In genomic region chr5:177498013-177498847, GRCh38 we compare ENCODE assay signal across 6 cellular contexts. TPM values are rescaled to one million over a fixed set of nuclear protein-coding genes. Genes with fewer than 3 reads are reported as not detected.
DNase-seq lines count a peak whose midpoint lies in the region; TF ChIP-seq lines count a peak whose summit lies in the region.

No MANE protein-coding gene starts in this region.

- peak overlapping the region; percentile 61 for H3K4me3 ChIP-seq in choroid plexus epithelial cell (ENCODE audit: low read depth, low read length)
- peak overlapping the region; percentile 75 for H3K4me3 ChIP-seq in parathyroid adenoma (ENCODE audit: low read depth, low read length)

- no peaks in the 10 kb centered on the region for H3K9me3 Mint-ChIP-seq in activated CD4-positive, alpha-beta T cell treated with anti-CD3 and anti-CD28 coated beads, Interleukin-2, amount 10 ng/mL, durations not matched to agents 7 days and 5 days

- POLR2A ChIA-PET in activated CD4-positive, alpha-beta T cell treated with anti-CD3 and anti-CD28 coated beads, Interleukin-2, amount 10 ng/mL, durations not matched to agents 7 days and 5 days (lab: Charles Lee): interaction anchor here (1.0 kb wide), 1 partner anchor 11 kb away, joined by 4 read pairs; no protein-coding TSS in a partner anchor

- peak overlapping the region; percentile 76 for H3K4me3 Mint-ChIP-seq in activated CD4-positive, alpha-beta T cell treated with anti-CD3 and anti-CD28 coated beads, Interleukin-2, amount 10 ng/mL, durations not matched to agents 7 days and 5 days

- H3K27ac ChIP-seq in parathyroid adenoma: peak overlapping the region; percentile 48

- H3K36me3 ChIP-seq in parathyroid adenoma (ENCODE audit: control insufficient read depth, insufficient read depth, low read length): no peaks in the 10 kb centered on the region

- no peaks in the 10 kb centered on the region for H3K79me2 ChIP-seq in parathyroid adenoma

- no peak for DNase-seq in activated CD4-positive, alpha-beta T cell treated with anti-CD3 and anti-CD28 coated beads, Interleukin-2, amount 10 ng/mL, durations not matched to agents 7 days and 5 days
- no peak for DNase-seq in activated CD4-positive, alpha-beta T cell treated with anti-CD3 and anti-CD28 coated beads, Interleukin-2, amount 50 U/mL, for 48 hours
- DNase-seq in choroid plexus epithelial cell (ENCODE audit: low read depth) (peak; percentile 31), globus pallidus (ENCODE audit: low spot score) (no peak), kidney glomerular epithelial cell (lab: John Stamatoyannopoulos, UW) (no peak)

- no peaks in the 10 kb centered on the region for H3K27me3 ChIP-seq in parathyroid adenoma (ENCODE audit: control insufficient read depth, insufficient read depth, low read length)

- CTCF ChIA-PET in activated CD4-positive, alpha-beta T cell treated with anti-CD3 and anti-CD28 coated beads, Interleukin-2, amount 10 ng/mL, durations not matched to agents 7 days and 5 days (lab: Charles Lee): interaction anchor here (0.7 to 4.4 kb wide), 11 partner anchors 9 to 108 kb away, joined by 3 to 23 read pairs (median 4); partner anchors contain the start of gene DOK3

- H3K4me1 ChIP-seq in parathyroid adenoma: peaks cover 21% of the 10 kb centered on the region

- H3K36me3 Mint-ChIP-seq in activated CD4-positive, alpha-beta T cell treated with anti-CD3 and anti-CD28 coated beads, Interleukin-2, amount 10 ng/mL, durations not matched to agents 7 days and 5 days (ENCODE audit: low read depth): no peaks in the 10 kb centered on the region

- H2AFZ ChIP-seq in parathyroid adenoma: peak overlapping the region; percentile 79

- TF ChIP-seq CTCF in choroid plexus epithelial cell (conservative IDR thresholded peaks at IDR 0.05; ENCODE audit: low read depth, low read length) (no peak), parathyroid adenoma (IDR thresholded peaks at IDR 0.05) (no peak)

- H3K27me3 Mint-ChIP-seq in activated CD4-positive, alpha-beta T cell treated with anti-CD3 and anti-CD28 coated beads, Interleukin-2, amount 10 ng/mL, durations not matched to agents 7 days and 5 days: peaks cover 18% of the 10 kb centered on the region

- H3K9ac ChIP-seq in parathyroid adenoma: no peak overlapping the region

- H3K4me1 Mint-ChIP-seq in activated CD4-positive, alpha-beta T cell treated with anti-CD3 and anti-CD28 coated beads, Interleukin-2, amount 10 ng/mL, durations not matched to agents 7 days and 5 days: peaks cover 42% of the 10 kb centered on the region

- H3K9me3 ChIP-seq in parathyroid adenoma (ENCODE audit: control insufficient read depth, low read length): no peaks in the 10 kb centered on the region

- H3K4me2 ChIP-seq in parathyroid adenoma (ENCODE audit: low read length): peak overlapping the region; percentile 93

- peak overlapping the region; percentile 16 for H3K27ac Mint-ChIP-seq in activated CD4-positive, alpha-beta T cell treated with anti-CD3 and anti-CD28 coated beads, Interleukin-2, amount 10 ng/mL, durations not matched to agents 7 days and 5 days

RNA-seq across cellular contexts. Expression of gene PDLIM7, which starts 0.8 kb away (rescaled TPM):
- total RNA-seq in activated CD4-positive, alpha-beta T cell treated with anti-CD3 and anti-CD28 coated beads, Interleukin-2, amount 10 ng/mL, durations not matched to agents 7 days and 5 days: 10 to 100 TPM; 31.6 to 32.4 TPM

RNA-seq across cellular contexts. Expression of gene DOK3, which starts 11.4 kb away (rescaled TPM):
- total RNA-seq in activated CD4-positive, alpha-beta T cell treated with anti-CD3 and anti-CD28 coated beads, Interleukin-2, amount 10 ng/mL, durations not matched to agents 7 days and 5 days: 1 to 10 TPM; 2.9 to 3.9 TPM

RNA-seq across cellular contexts. Expression of gene DDX41, which starts 18.5 kb away (rescaled TPM):
- total RNA-seq in activated CD4-positive, alpha-beta T cell treated with anti-CD3 and anti-CD28 coated beads, Interleukin-2, amount 10 ng/mL, durations not matched to agents 7 days and 5 days: 100 to 1,000 TPM; 106 to 118 TPM

RNA-seq across cellular contexts. Expression of gene DBN1, which starts 24.8 kb away (rescaled TPM):
- 1 to 10 TPM; 4.2 to 4.8 TPM for total RNA-seq in activated CD4-positive, alpha-beta T cell treated with anti-CD3 and anti-CD28 coated beads, Interleukin-2, amount 10 ng/mL, durations not matched to agents 7 days and 5 days

RNA-seq across cellular contexts. Expression of gene PRR7, which starts 51.6 kb away (rescaled TPM):
- 1 to 10 TPM; 5.3 to 9.7 TPM for total RNA-seq in activated CD4-positive, alpha-beta T cell treated with anti-CD3 and anti-CD28 coated beads, Interleukin-2, amount 10 ng/mL, durations not matched to agents 7 days and 5 days
